22 cellular contexts compared by ENCODE assay signal in the genomic region with DNA sequence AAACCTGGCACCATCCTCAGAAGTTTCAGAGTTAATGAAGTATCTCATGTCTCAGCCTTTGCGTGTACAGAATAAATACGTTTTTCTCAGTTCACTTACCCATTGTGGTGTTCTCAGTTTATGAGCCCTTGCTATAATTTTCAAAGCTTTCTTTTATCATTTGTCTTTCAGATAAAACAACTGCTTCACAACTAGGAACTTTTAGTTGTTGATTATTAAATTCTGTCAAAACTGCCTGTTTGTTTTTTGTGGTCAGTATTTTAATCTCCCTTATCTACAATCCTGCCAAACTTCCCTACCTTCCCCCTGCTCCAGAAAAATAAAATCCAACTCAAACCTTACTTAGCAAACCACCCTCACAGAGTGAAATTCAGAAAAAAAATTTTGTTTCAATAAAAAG. TPM values are rescaled to one million over a fixed set of nuclear protein-coding genes. Genes with fewer than 3 reads are reported as not detected.
A peak's percentile ranks its signal among the peaks of the same experiment; 100 is the strongest.
DNase-seq lines count a peak whose midpoint lies in the region; ATAC-seq and TF ChIP-seq lines count a peak whose summit lies in the region.
"Had no signal": no experiment of that assay in that cellular context is flagged by ENCODE, and none has a peak within 500 bp of the region (broad histone marks: within the 10 kb centered on the region; RNA-seq: fewer than 3 reads in every experiment).

No MANE protein-coding gene starts in this region.

- 7 to 21% (median 10%) methylated on average over 2 of the region's 2 CpGs for WGBS in heart left ventricle, 4 donors
- 14% methylated on average over 2 of the region's 2 CpGs for WGBS in right lobe of liver (ENCODE audit: insufficient coverage, low coverage, low lambda C conversion rate, missing lambda C conversion rate)
- 21% methylated on average over 2 of the region's 2 CpGs for WGBS in smooth muscle cell (ENCODE audit: low lambda C conversion rate)

- intact Hi-C loops in heart left ventricle (cut with DNase I) = loop anchor here in 2 of 10 donors (5.0 to 10.0 kb wide), 2 partner anchors 68 to 101 kb away; no protein-coding TSS in a partner anchor
- intact Hi-C loops in left ventricle myocardium superior (cut with micrococcal nuclease) = no loop called here
- intact Hi-C loops in right lobe of liver (cut with DNase I) = no loop called here

- H2AFZ ChIP-seq in smooth muscle cell (ENCODE audit: low read depth) = no peak overlapping the region
- H2AFZ ChIP-seq: GM23248 had no signal

- H3K27me3 ChIP-seq in heart left ventricle = no peaks in the 10 kb centered on the region
- H3K27me3 ChIP-seq in adipocyte (replicated peaks; ENCODE audit: control insufficient read depth, insufficient read depth, low read length) = no peaks in the 10 kb centered on the region
- H3K27me3 ChIP-seq in right lobe of liver = no peaks in the 10 kb centered on the region
- H3K27me3 ChIP-seq in smooth muscle cell (ENCODE audit: low read depth) = no peaks in the 10 kb centered on the region
- no peaks in the 10 kb centered on the region for H3K27me3 ChIP-seq in brain microvascular endothelial cell (replicated peaks)
- H3K27me3 ChIP-seq: adrenal gland, gastroesophageal sphincter, Peyer's patch, SJSA1, suprapubic skin had no signal

- peaks cover 96% of the 10 kb centered on the region for H3K79me2 ChIP-seq in smooth muscle cell (ENCODE audit: low read depth)

- H3K9me3 ChIP-seq in heart left ventricle = no peaks in the 10 kb centered on the region
- no peaks in the 10 kb centered on the region for H3K9me3 ChIP-seq in adipocyte (ENCODE audit: control insufficient read depth, low read length)
- H3K9me3 ChIP-seq in right lobe of liver = no peaks in the 10 kb centered on the region
- H3K9me3 ChIP-seq in smooth muscle cell (replicated peaks; ENCODE audit: low read depth) = no peaks in the 10 kb centered on the region
- H3K9me3 ChIP-seq: adrenal gland, gastroesophageal sphincter, Peyer's patch, SJSA1, suprapubic skin had no signal

- peaks cover 100% of the 10 kb centered on the region for H4K20me1 ChIP-seq in smooth muscle cell (ENCODE audit: low read depth)

- DNase-seq in heart left ventricle (no peak), left ventricle myocardium superior (no peak), adipocyte (ENCODE audit: low read depth) (no peak), right lobe of liver (no peak), smooth muscle cell (lab: John Stamatoyannopoulos, UW; ENCODE audit: unreplicated experiment) (no peak), brain microvascular endothelial cell (no peak), NCI-H2171 treated with DMSO at 0.1 percent for 48 hours (lab: John Stamatoyannopoulos, UW) (no peak), H4 (ENCODE audit: low spot score) (no peak)
- DNase-seq: activated CD4-positive, alpha-beta T cell treated with anti-CD3 and anti-CD28 coated beads, Interleukin-2, amount 50 U/mL, for 4 hours; adrenal gland; central memory CD4-positive, alpha-beta T cell; GM23248; mesendoderm; naive thymus-derived CD8-positive, alpha-beta T cell; NCI-H1417; NCI-H510A treated with DMSO at 0.1 percent for 48 hours; Peyer's patch; stimulated activated CD4-positive, alpha-beta T cell treated with anti-CD3 and anti-CD28 coated beads, Interleukin-1b, Interleukin-23, amount 100 ng/mL, for 48 hours had no signal

- ATAC-seq in heart left ventricle (no peak), left ventricle myocardium superior (no peak), right lobe of liver (no peak)
- ATAC-seq: gastroesophageal sphincter; naive thymus-derived CD8-positive, alpha-beta T cell had no signal

- TF ChIP-seq CTCF in heart left ventricle (IDR thresholded peaks at IDR 0.05) (no peak), right lobe of liver (IDR thresholded peaks at IDR 0.05) (no peak), smooth muscle cell (IDR thresholded peaks at IDR 0.05; ENCODE audit: borderline replicate concordance, insufficient read depth, poor library complexity, severe bottlenecking) (no peak), brain microvascular endothelial cell (IDR thresholded peaks at IDR 0.05; ENCODE audit: low read depth, low read length, missing control alignments) (no peak)

- TF ChIP-seq POLR2A in heart left ventricle (IDR thresholded peaks at IDR 0.05) (no peak), right lobe of liver (IDR thresholded peaks at IDR 0.05) (no peak)

- peak overlapping the region in 9 of 12 donors; percentile 14 to 79 (median 58) for H3K27ac ChIP-seq in heart left ventricle
- peak overlapping the region in 2 of 3 donors; percentile 49 to 94 for H3K27ac ChIP-seq in right lobe of liver
- peak overlapping the region; percentile 39 for H3K27ac ChIP-seq in smooth muscle cell (ENCODE audit: low read depth)
- no peak overlapping the region for H3K27ac ChIP-seq in brain microvascular endothelial cell
- H3K27ac ChIP-seq: GM23248, HL-60, Peyer's patch, SJSA1, suprapubic skin had no signal

- H3K4me3 ChIP-seq in heart left ventricle (no peak overlapping the region), adipocyte (ENCODE audit: low read length) (no peak overlapping the region), right lobe of liver (no peak overlapping the region), smooth muscle cell (no peak overlapping the region), brain microvascular endothelial cell (ENCODE audit: low read depth, low read length) (no peak overlapping the region)
- H3K4me3 ChIP-seq: adrenal gland, gastroesophageal sphincter, GM23248, Peyer's patch, SJSA1, suprapubic skin had no signal

- H3K9ac ChIP-seq in adipocyte (ENCODE audit: low read length) = peak overlapping the region; percentile 2
- no peak overlapping the region for H3K9ac ChIP-seq in smooth muscle cell (ENCODE audit: low read depth)
- H3K9ac ChIP-seq: GM23248 had no signal

- no peaks in the 10 kb centered on the region for H3K36me3 ChIP-seq in heart left ventricle
- no peaks in the 10 kb centered on the region for H3K36me3 ChIP-seq in adipocyte (ENCODE audit: control insufficient read depth, insufficient read depth, low read length, severe bottlenecking)
- no peaks in the 10 kb centered on the region for H3K36me3 ChIP-seq in right lobe of liver
- H3K36me3 ChIP-seq in smooth muscle cell (ENCODE audit: low read depth) = no peaks in the 10 kb centered on the region
- no peaks in the 10 kb centered on the region for H3K36me3 ChIP-seq in brain microvascular endothelial cell (replicated peaks)
- H3K36me3 ChIP-seq: adrenal gland, gastroesophageal sphincter, Peyer's patch, SJSA1 had no signal

- in situ Hi-C loops in brain microvascular endothelial cell (cut with HindIII; ENCODE audit: low pct_ligation_motif_present, low sequenced_read_pairs) = no loop called here

- H3K4me1 ChIP-seq in heart left ventricle = peaks cover 45 to 100% (median 100%) of the 10 kb centered on the region in 12 donors
- peaks cover 85% of the 10 kb centered on the region for H3K4me1 ChIP-seq in adipocyte (ENCODE audit: control insufficient read depth, insufficient read depth, low read length)
- peaks cover 0 to 73% (median 29%) of the 10 kb centered on the region in 4 donors for H3K4me1 ChIP-seq in right lobe of liver
- peaks cover 64% of the 10 kb centered on the region for H3K4me1 ChIP-seq in smooth muscle cell (ENCODE audit: low read depth)

- H3F3A ChIP-seq in smooth muscle cell (ENCODE audit: low read depth) = peaks cover 8% of the 10 kb centered on the region

- peak overlapping the region; percentile 20 for H3K4me2 ChIP-seq in smooth muscle cell

RNA-seq across cellular contexts. Expression of a gene that starts 21.7 kb away (rescaled TPM):
- total RNA-seq in heart left ventricle (100 to 1,000 TPM; 179 to 275 (median 215) TPM), left ventricle myocardium superior (228 TPM), right lobe of liver (100 to 1,000 TPM in 3 of 6 experiments, 10 to 100 TPM in 3; 94.4 to 120 (median 103) TPM), smooth muscle cell (109 and 125 TPM in 2 replicates)
- polyA plus RNA-seq in heart left ventricle (100 to 1,000 TPM; 193 to 269 TPM), smooth muscle cell (175 and 200 TPM in 2 replicates)
- total RNA-seq in H4 (2014; rRNA removed; shearing (Covaris generic)) = 117 and 125 TPM in 2 replicates
